ENCODE assay signal across 9 cellular contexts in genomic region chr4:176436500-176436973, GRCh38.
DNase-seq lines count a peak whose midpoint lies in the region; ATAC-seq and TF ChIP-seq lines count a peak whose summit lies in the region.
"Had no signal": no experiment of that assay in that cellular context is flagged by ENCODE, and none has a peak within 500 bp of the region (broad histone marks: within the 10 kb centered on the region; RNA-seq: fewer than 3 reads in every experiment).

No MANE protein-coding gene starts in this region.

- H3K36me3 ChIP-seq in DOHH2 (ENCODE audit: control insufficient read depth, low read length) (no peaks in the 10 kb centered on the region), MM.1S (replicated peaks; ENCODE audit: insufficient read depth, low read length) (no peaks in the 10 kb centered on the region), fibroblast of lung (ENCODE audit: control insufficient read depth, insufficient read depth, low read length) (no peaks in the 10 kb centered on the region)

- H3K27me3 ChIP-seq in DOHH2 (ENCODE audit: control insufficient read depth, low read length) (peaks cover 4% of the 10 kb centered on the region; the same call in 1 of the 2 replicates), MM.1S (replicated peaks; ENCODE audit: insufficient read depth, low read length) (no peaks in the 10 kb centered on the region), fibroblast of lung (ENCODE audit: control insufficient read depth, insufficient read depth, low read length) (no peaks in the 10 kb centered on the region)

- H3K4me3 Mint-ChIP-seq in HFFc6, result peak overlapping the region; percentile 39
- no peak overlapping the region for H3K4me3 Mint-ChIP-seq in CD14-positive monocyte
- H3K4me3 Mint-ChIP-seq: neural crest cell had no signal

- no peaks in the 10 kb centered on the region; the same call in 1 of the 2 replicates for H3K36me3 Mint-ChIP-seq in HFFc6 (ENCODE audit: low read depth)
- no peaks in the 10 kb centered on the region for H3K36me3 Mint-ChIP-seq in CD14-positive monocyte

- H3K9me2 ChIP-seq in DOHH2 (replicated peaks; ENCODE audit: control insufficient read depth, low read length), result no peaks in the 10 kb centered on the region
- no peaks in the 10 kb centered on the region for H3K9me2 ChIP-seq in MM.1S (replicated peaks; ENCODE audit: insufficient read depth, low read length)

- H3K9me3 Mint-ChIP-seq in HFFc6, result no peaks in the 10 kb centered on the region
- peaks cover 0 to 6% (median 1%) of the 10 kb centered on the region in 7 donors for H3K9me3 Mint-ChIP-seq in CD14-positive monocyte

- peak overlapping the region; percentile 16; the same call in 1 of the 2 replicates for H3K4me3 ChIP-seq in DOHH2 (ENCODE audit: low read length)
- H3K4me3 ChIP-seq in MM.1S (ENCODE audit: low read length), result no peak overlapping the region
- H3K4me3 ChIP-seq in fibroblast of lung (replicated peaks in 1 of 4; ENCODE audit: control extremely low read depth in 1 of 4, insufficient read depth in 1 of 4, low read depth in 3 of 4, low read length in 4 of 4), result no peak overlapping the region

- TF ChIP-seq CTCF in DOHH2 (IDR thresholded peaks at IDR 0.05; ENCODE audit: low read depth, low read length, poor library complexity, severe bottlenecking) (no peak), HFFc6 (IDR thresholded peaks at IDR 0.05) (no peak), MM.1S (IDR thresholded peaks at IDR 0.05; ENCODE audit: low read length) (no peak), fibroblast of lung (conservative IDR thresholded peaks at IDR 0.05 in 1 of 2, IDR thresholded peaks at IDR 0.05 in 1 of 2; ENCODE audit: low read depth in 1 of 2, low read length in 2 of 2) (no peak), CD14-positive monocyte (IDR thresholded peaks at IDR 0.05) (no peak)

- peaks cover 81% of the 10 kb centered on the region for H3K4me1 Mint-ChIP-seq in HFFc6 (ENCODE audit: low read depth)
- no peaks in the 10 kb centered on the region for H3K4me1 Mint-ChIP-seq in CD14-positive monocyte
- H3K4me1 Mint-ChIP-seq: neural crest cell had no signal

- no peaks in the 10 kb centered on the region for H4K20me1 ChIP-seq in DOHH2 (ENCODE audit: control insufficient read depth, insufficient read depth, low read depth, low read length)
- H4K20me1 ChIP-seq in MM.1S (ENCODE audit: insufficient read depth, low read length), result no peaks in the 10 kb centered on the region
- H4K20me1 ChIP-seq in fibroblast of lung (ENCODE audit: control insufficient read depth, extremely low read depth, insufficient read depth, low read length), result no peaks in the 10 kb centered on the region

- H3K4me2 ChIP-seq in DOHH2 (ENCODE audit: low read length), result peak overlapping the region; percentile 36
- no peak overlapping the region for H3K4me2 ChIP-seq in MM.1S (ENCODE audit: low read depth, low read length)
- no peak overlapping the region for H3K4me2 ChIP-seq in fibroblast of lung (ENCODE audit: extremely low read depth, insufficient read depth, low read length)

- peak; percentile 81 for DNase-seq in HFFc6
- peak; percentile 39 for DNase-seq in MM.1S
- peak; percentile 58 to 96 for DNase-seq in fibroblast of lung (ENCODE audit: low read depth in 2 of 2)
- no peak for DNase-seq in T-helper 9 cell
- DNase-seq in NCI-H345 treated with DMSO at 0.1 percent for 48 hours (lab: John Stamatoyannopoulos, UW; ENCODE audit: unreplicated experiment), result no peak
- no peak for DNase-seq in left lobe of liver (ENCODE audit: low spot score)
- no peak for DNase-seq in CD14-positive monocyte (ENCODE audit: low spot score)

- H3K9me3 ChIP-seq in DOHH2 (ENCODE audit: control insufficient read depth, insufficient read depth, low read length) (no peaks in the 10 kb centered on the region), MM.1S (replicated peaks; ENCODE audit: insufficient read depth, low read length) (no peaks in the 10 kb centered on the region), fibroblast of lung (ENCODE audit: control insufficient read depth, insufficient read depth, low read depth, low read length) (no peaks in the 10 kb centered on the region)

- H3K4me1 ChIP-seq in DOHH2 (ENCODE audit: control insufficient read depth, low read length) (peaks cover 17% of the 10 kb centered on the region), MM.1S (ENCODE audit: low read length) (peaks cover 12% of the 10 kb centered on the region; the same call in 1 of the 2 replicates), fibroblast of lung (ENCODE audit: control insufficient read depth, extremely low read depth, insufficient read depth, low read length) (peaks cover 4% of the 10 kb centered on the region)

- H3F3A ChIP-seq in DOHH2 (ENCODE audit: control insufficient read depth, insufficient read depth), result no peaks in the 10 kb centered on the region
- H3F3A ChIP-seq in MM.1S (ENCODE audit: insufficient read depth, low read length), result no peaks in the 10 kb centered on the region

- ATAC-seq in left lobe of liver, result no peak

- intact Hi-C loops in CD14-positive monocyte (cut with micrococcal nuclease), result no loop called here

- no peak overlapping the region for H3K9ac ChIP-seq in MM.1S (ENCODE audit: low read length)
- H3K9ac ChIP-seq in fibroblast of lung (ENCODE audit: insufficient read depth, low read length), result no peak overlapping the region

- H3K79me2 ChIP-seq in DOHH2 (ENCODE audit: control insufficient read depth, low read length) (no peaks in the 10 kb centered on the region), MM.1S (ENCODE audit: low read length) (no peaks in the 10 kb centered on the region), fibroblast of lung (ENCODE audit: control insufficient read depth, insufficient read depth, low read length) (no peaks in the 10 kb centered on the region)

- no peak overlapping the region for H2AFZ ChIP-seq in MM.1S (ENCODE audit: low read length)
- no peak overlapping the region for H2AFZ ChIP-seq in fibroblast of lung (ENCODE audit: low read length)

- H3K27me3 Mint-ChIP-seq in HFFc6 (ENCODE audit: insufficient read depth), result no peaks in the 10 kb centered on the region; the same call in 1 of the 2 replicates
- no peaks in the 10 kb centered on the region for H3K27me3 Mint-ChIP-seq in CD14-positive monocyte (ENCODE audit: low read depth in 3 of 3)

- H3K27ac Mint-ChIP-seq in HFFc6, result peak overlapping the region; percentile 97
- H3K27ac Mint-ChIP-seq in CD14-positive monocyte, result no peak overlapping the region

- H3K27ac ChIP-seq in DOHH2 (ENCODE audit: low read depth, low read length), result no peak overlapping the region
- H3K27ac ChIP-seq in MM.1S (ENCODE audit: low read length), result no peak overlapping the region
- peak overlapping the region; percentile 46 for H3K27ac ChIP-seq in fibroblast of lung (ENCODE audit: insufficient read depth, low read length)

Comparison
In these comparisons a context has a peak if more than half of its experiments do, and no peak if none do; other contexts are left out.
1. DNase-seq: peak in HFFc6 (single experiment), MM.1S (single experiment) and fibroblast of lung (2 of 2); none in T-helper 9 cell (single experiment), NCI-H345 treated with DMSO at 0.1 percent for 48 hours (single experiment), left lobe of liver (single experiment) and CD14-positive monocyte (single experiment).